ENCODE assay signal across 23 cellular contexts in genomic region chr7:49403844-49404243, GRCh38.
"Had no signal": no experiment of that assay in that cellular context is flagged by ENCODE, and none has a peak within 500 bp of the region (broad histone marks: within the 10 kb centered on the region; RNA-seq: fewer than 3 reads in every experiment).

No MANE protein-coding gene starts in this region.

- H3K9ac ChIP-seq: parathyroid adenoma had no signal

- H3K36me3 ChIP-seq: stomach, transverse colon, uterus had no signal

- DNase-seq: activated CD4-positive, alpha-beta T cell treated with anti-CD3 and anti-CD28 coated beads for 4 hours; activated CD4-positive, alpha-beta T cell treated with anti-CD3 and anti-CD28 coated beads, Interleukin-2, amount 50 U/mL, for 48 hours; activated CD4-positive, CD25-positive, alpha-beta regulatory T cell; activated effector memory CD4-positive, alpha-beta T cell treated with anti-CD3 and anti-CD28 coated beads, Interleukin-2, amount 50 U/mL, for 16 hours; activated naive CD4-positive, alpha-beta T cell treated with anti-CD3 and anti-CD28 coated beads, Interleukin-2, amount 10 ng/mL, durations not matched to agents 7 days and 5 days; amygdala; cortex of kidney; endodermal cell; foreskin melanocyte; immature natural killer cell; kidney glomerular epithelial cell; mesenchymal stem cell; small intestine; stimulated activated CD4-positive, alpha-beta T cell treated with anti-CD3 and anti-CD28 coated beads, Interleukin-2, amount 100 ng/mL, for 24 hours; stomach; T-helper 17 cell; transverse colon; uterus had no signal

- H3K4me1 ChIP-seq: parathyroid adenoma, stomach, transverse colon, uterus had no signal

- H3K27ac ChIP-seq: hepatocyte, parathyroid adenoma, stomach, transverse colon, uterus had no signal

- H3K27me3 ChIP-seq: hepatocyte, stomach, transverse colon, uterus had no signal

- H3K4me3 ChIP-seq: hepatocyte, stomach, transverse colon, uterus had no signal

- H2AFZ ChIP-seq: hepatocyte, parathyroid adenoma had no signal

- H3K4me1 Mint-ChIP-seq: activated naive CD4-positive, alpha-beta T cell treated with anti-CD3 and anti-CD28 coated beads, Interleukin-2, amount 10 ng/mL, durations not matched to agents 7 days and 5 days; endodermal cell; immature natural killer cell; stimulated activated memory B cell treated with anti-CD40 and anti-IgM and Interleukin-4, amounts not matched to agents 10 μg/mL and 1 μg/mL and 100 μg/mL, for 72 hours; T-helper 17 cell had no signal

- H3K36me3 Mint-ChIP-seq: activated naive CD4-positive, alpha-beta T cell treated with anti-CD3 and anti-CD28 coated beads, Interleukin-2, amount 10 ng/mL, durations not matched to agents 7 days and 5 days; immature natural killer cell; stimulated activated memory B cell treated with anti-CD40 and anti-IgM and Interleukin-4, amounts not matched to agents 10 μg/mL and 1 μg/mL and 100 μg/mL, for 72 hours had no signal

- H3K4me2 ChIP-seq: hepatocyte had no signal

- H3K9me3 ChIP-seq: transverse colon, uterus had no signal

- H3K79me2 ChIP-seq: hepatocyte, parathyroid adenoma had no signal

- ATAC-seq: sciatic nerve; stimulated activated memory B cell treated with anti-CD40 and anti-IgM and Interleukin-4, amounts not matched to agents 10 μg/mL and 1 μg/mL and 100 μg/mL, for 72 hours; T-helper 17 cell had no signal

- H3K27me3 Mint-ChIP-seq: activated naive CD4-positive, alpha-beta T cell treated with anti-CD3 and anti-CD28 coated beads, Interleukin-2, amount 10 ng/mL, durations not matched to agents 7 days and 5 days; stimulated activated memory B cell treated with anti-CD40 and anti-IgM and Interleukin-4, amounts not matched to agents 10 μg/mL and 1 μg/mL and 100 μg/mL, for 72 hours; T-helper 17 cell had no signal

- H3K9me3 Mint-ChIP-seq: endodermal cell, nephron had no signal

- H3K27ac Mint-ChIP-seq: activated naive CD4-positive, alpha-beta T cell treated with anti-CD3 and anti-CD28 coated beads, Interleukin-2, amount 10 ng/mL, durations not matched to agents 7 days and 5 days; endodermal cell; immature natural killer cell; nephron; stimulated activated memory B cell treated with anti-CD40 and anti-IgM and Interleukin-4, amounts not matched to agents 10 μg/mL and 1 μg/mL and 100 μg/mL, for 72 hours; T-helper 17 cell had no signal

- H3K4me3 Mint-ChIP-seq: activated naive CD4-positive, alpha-beta T cell treated with anti-CD3 and anti-CD28 coated beads, Interleukin-2, amount 10 ng/mL, durations not matched to agents 7 days and 5 days; endodermal cell; immature natural killer cell; nephron; stimulated activated memory B cell treated with anti-CD40 and anti-IgM and Interleukin-4, amounts not matched to agents 10 μg/mL and 1 μg/mL and 100 μg/mL, for 72 hours; T-helper 17 cell had no signal
